Comparison of ENCODE assay signal across 26 cellular contexts in genomic region chr3:43971486-43971885, GRCh38.
DNase-seq lines count a peak whose midpoint lies in the region; ATAC-seq, FAIRE-seq and TF ChIP-seq lines count a peak whose summit lies in the region.
"Had no signal": no experiment of that assay in that cellular context is flagged by ENCODE, and none has a peak within 500 bp of the region (broad histone marks: within the 10 kb centered on the region; RNA-seq: fewer than 3 reads in every experiment).

No MANE protein-coding gene starts in this region.

- no peak overlapping the region for H3K4ac ChIP-seq in trophoblast cell (ENCODE audit: low read depth, low read length)

- H3K79me2 ChIP-seq in trophoblast cell (ENCODE audit: control insufficient read depth, insufficient read depth, low read length, poor library complexity), result no peaks in the 10 kb centered on the region

- H3K27me3 Mint-ChIP-seq in nephron progenitor cell (ENCODE audit: low read depth, poor library complexity), result peaks cover 3% of the 10 kb centered on the region
- peaks cover 13% of the 10 kb centered on the region for H3K27me3 Mint-ChIP-seq in activated naive CD8-positive, alpha-beta T cell treated with anti-CD3 and anti-CD28 coated beads, Interleukin-2, amount 50 U/mL, for 24 hours

- no peak overlapping the region for H3K18ac ChIP-seq in trophoblast cell (ENCODE audit: low read length)

- no peak overlapping the region for H4K12ac ChIP-seq in trophoblast cell (ENCODE audit: low read depth, low read length)

- TF ChIP-seq POLR2A in GM12892 (IDR thresholded peaks at IDR 0.05; ENCODE audit: low read depth, low read length), result no peak

- peak; percentile 42 for FAIRE-seq in GM12892 (lab: Jason Lieb, UNC)
- no peak for FAIRE-seq in urothelium cell line (lab: Jason Lieb, UNC)
- FAIRE-seq: A549, D721Med, GM12891, H54 had no signal

- peaks cover 13% of the 10 kb centered on the region for H3K4me1 Mint-ChIP-seq in nephron progenitor cell
- H3K4me1 Mint-ChIP-seq in activated naive CD8-positive, alpha-beta T cell treated with anti-CD3 and anti-CD28 coated beads, Interleukin-2, amount 50 U/mL, for 24 hours, result no peaks in the 10 kb centered on the region
- H3K4me1 Mint-ChIP-seq: CD14-positive monocyte; CD8-positive, alpha-beta memory T cell had no signal

- no peak overlapping the region for H2BK120ac ChIP-seq in trophoblast cell (ENCODE audit: insufficient read depth, low read length, poor library complexity)

- no peaks in the 10 kb centered on the region for H3K27me3 ChIP-seq in trophoblast cell (ENCODE audit: insufficient read depth, low read length)
- H3K27me3 ChIP-seq: BE2C; BLaER1 treated with 17β-estradiol and CSF1 and Interleukin-3, amounts not matched to agents 10 nM and 100 nM had no signal

- no peak for TF ChIP-seq CTCF in nephron progenitor cell (IDR thresholded peaks at IDR 0.05)

- no peak overlapping the region for H3K4me3 Mint-ChIP-seq in nephron progenitor cell
- H3K4me3 Mint-ChIP-seq in activated naive CD8-positive, alpha-beta T cell treated with anti-CD3 and anti-CD28 coated beads, Interleukin-2, amount 50 U/mL, for 24 hours, result no peak overlapping the region
- H3K4me3 Mint-ChIP-seq: CD14-positive monocyte; CD4-positive, alpha-beta T cell; CD8-positive, alpha-beta memory T cell; HFFc6 had no signal

- H3K4me3 ChIP-seq in SK-N-MC (no peak overlapping the region), trophoblast cell (ENCODE audit: low read depth, low read length) (no peak overlapping the region)
- H3K4me3 ChIP-seq: A549; BLaER1 treated with 17β-estradiol and CSF1 and Interleukin-3, amounts not matched to agents 10 nM and 100 nM; GM23248; HAP-1 had no signal

- H3K9ac ChIP-seq in SK-N-MC (ENCODE audit: insufficient read length), result no peak overlapping the region
- no peak overlapping the region for H3K9ac ChIP-seq in trophoblast cell (ENCODE audit: low read length)
- H3K9ac ChIP-seq: BLaER1 treated with 17β-estradiol and CSF1 and Interleukin-3, amounts not matched to agents 10 nM and 100 nM; GM23248 had no signal

- H4K91ac ChIP-seq in trophoblast cell (ENCODE audit: low read depth, low read length), result no peak overlapping the region

- no peaks in the 10 kb centered on the region for H3K36me3 Mint-ChIP-seq in nephron progenitor cell (ENCODE audit: low read depth)
- no peaks in the 10 kb centered on the region for H3K36me3 Mint-ChIP-seq in activated naive CD8-positive, alpha-beta T cell treated with anti-CD3 and anti-CD28 coated beads, Interleukin-2, amount 50 U/mL, for 24 hours (ENCODE audit: low read depth)
- H3K36me3 Mint-ChIP-seq: CD14-positive monocyte; CD8-positive, alpha-beta memory T cell had no signal

- no peak for ATAC-seq in activated naive CD8-positive, alpha-beta T cell treated with anti-CD3 and anti-CD28 coated beads, Interleukin-2, amount 50 U/mL, for 24 hours
- ATAC-seq: A549 had no signal

- no peak overlapping the region for H3K14ac ChIP-seq in trophoblast cell (ENCODE audit: low read length)

- H3K4me1 ChIP-seq in trophoblast cell (ENCODE audit: control insufficient read depth in 1 of 2, insufficient read depth in 2 of 2, low read length in 2 of 2), result no peaks in the 10 kb centered on the region
- H3K4me1 ChIP-seq: A549, BE2C, HAP-1 had no signal

- no peak overlapping the region for H4K8ac ChIP-seq in trophoblast cell (ENCODE audit: low read depth, low read length)

- no peak overlapping the region for H2BK5ac ChIP-seq in trophoblast cell (ENCODE audit: low read depth, low read length, poor library complexity)

- H2AFZ ChIP-seq in trophoblast cell (ENCODE audit: insufficient read depth, low read length, poor library complexity), result no peak overlapping the region
- H2AFZ ChIP-seq: GM23248 had no signal

- H3K79me1 ChIP-seq in trophoblast cell (ENCODE audit: low read length), result no peaks in the 10 kb centered on the region

- peaks cover 10% of the 10 kb centered on the region for H3K9me3 Mint-ChIP-seq in nephron progenitor cell
- H3K9me3 Mint-ChIP-seq in activated naive CD8-positive, alpha-beta T cell treated with anti-CD3 and anti-CD28 coated beads, Interleukin-2, amount 50 U/mL, for 24 hours, result no peaks in the 10 kb centered on the region
- H3K9me3 Mint-ChIP-seq: HFFc6 had no signal

- no peak overlapping the region for H2AK5ac ChIP-seq in trophoblast cell (ENCODE audit: low read length)

- H3K27ac ChIP-seq in SK-N-MC (peak overlapping the region; percentile 84; the same call in 1 of the 2 replicates), trophoblast cell (ENCODE audit: low read depth, low read length) (no peak overlapping the region)
- H3K27ac ChIP-seq: A549; BLaER1 treated with 17β-estradiol and CSF1 and Interleukin-3, amounts not matched to agents 10 nM and 100 nM; GM23248 had no signal

- H2BK12ac ChIP-seq in trophoblast cell (ENCODE audit: low read length), result no peak overlapping the region

- peak overlapping the region; percentile 51 for H3K27ac Mint-ChIP-seq in nephron progenitor cell
- H3K27ac Mint-ChIP-seq in activated naive CD8-positive, alpha-beta T cell treated with anti-CD3 and anti-CD28 coated beads, Interleukin-2, amount 50 U/mL, for 24 hours, result no peak overlapping the region
- H3K27ac Mint-ChIP-seq: CD14-positive monocyte; CD4-positive, alpha-beta T cell; CD8-positive, alpha-beta memory T cell; HFFc6 had no signal

- H3K23ac ChIP-seq in trophoblast cell (ENCODE audit: low read length), result peak overlapping the region; percentile 49

- no peak overlapping the region for H3K4me2 ChIP-seq in trophoblast cell (ENCODE audit: low read length)
- H3K4me2 ChIP-seq: A549 had no signal

- no peaks in the 10 kb centered on the region for H3K9me3 ChIP-seq in SK-N-MC (ENCODE audit: low read depth, low read length)
- H3K9me3 ChIP-seq in trophoblast cell (ENCODE audit: insufficient read depth, low read depth, low read length), result no peaks in the 10 kb centered on the region
- H3K9me3 ChIP-seq: A549, BE2C, HAP-1 had no signal

- H3K36me3 ChIP-seq in SK-N-MC (ENCODE audit: insufficient read depth, low read length) (no peaks in the 10 kb centered on the region), trophoblast cell (ENCODE audit: control insufficient read depth in 1 of 2, insufficient read depth in 2 of 2, low read length in 2 of 2) (no peaks in the 10 kb centered on the region)
- H3K36me3 ChIP-seq: BE2C, HAP-1 had no signal

- DNase-seq in GM12892 (ENCODE audit: insufficient read length) (no peak), SK-N-MC (ENCODE audit: low read depth, low spot score) (no peak), nephron progenitor cell (no peak), trophoblast cell (no peak), NCI-H2107 (lab: John Stamatoyannopoulos, UW) (no peak), urothelium cell line (ENCODE audit: low spot score) (no peak)
- DNase-seq in activated naive CD8-positive, alpha-beta T cell treated with anti-CD3 and anti-CD28 coated beads, Interleukin-2, amount 50 U/mL, for 24 hours, result no peak
- DNase-seq: 8988T; ACHN; AML-193; BE2C; CD4-positive, alpha-beta T cell; CD8-positive, alpha-beta memory T cell; DMS 273 treated with DMSO at 0.1 percent for 48 hours; DMS79; EL; GF-D8; GM23248; HFFc6 had no signal
